1 cellular context compared by ENCODE assay signal in genomic region chr21:37914211-37914900, GRCh38.
TF ChIP-seq lines count a peak whose summit lies in the region.

No MANE protein-coding gene starts in this region.

TF ChIP-seq in HEK293, 187 proteins besides CTCF, POLR2A, EP300 and RAD21 (continued from another document):
- TF ChIP-seq REST (tag by site-specific recombination; IDR thresholded peaks at IDR 0.05) (peak; percentile 97), ZEB2 (tag by site-specific recombination; IDR thresholded peaks at IDR 0.05) (peak; percentile 69), ZBTB17 (tag by site-specific recombination; IDR thresholded peaks at IDR 0.05) (peak; percentile 55; the same call in 1 of the 2 replicates), WT1 (tag by site-specific recombination; IDR thresholded peaks at IDR 0.05) (0 out of 2 replicates have a peak, but pooled peaks have one; percentile 7), REPIN1 (tag by site-specific recombination; IDR thresholded peaks at IDR 0.05; ENCODE audit: low read depth) (no peak), PRDM6 (tag by site-specific recombination; IDR thresholded peaks at IDR 0.05) (no peak), GLIS1 (tag by site-specific recombination; IDR thresholded peaks at IDR 0.05) (peak; percentile 92), PRDM4 (tag by site-specific recombination; IDR thresholded peaks at IDR 0.05) (peak; percentile 69), ATF2 (tag by site-specific recombination; IDR thresholded peaks at IDR 0.05; ENCODE audit: low read depth) (no peak), GLIS2 (tag by site-specific recombination; IDR thresholded peaks at IDR 0.05) (peak; percentile 82), BCL11B (tag by site-specific recombination; IDR thresholded peaks at IDR 0.05; ENCODE audit: low read depth) (no peak), SP7 (tag by site-specific recombination; IDR thresholded peaks at IDR 0.05) (0 out of 2 replicates have a peak, but pooled peaks have one; percentile 19)
